Comparison of ENCODE assay signal across 10 cellular contexts in genomic region chr17:1997587-1998425, GRCh38. TPM values are rescaled to one million over a fixed set of nuclear protein-coding genes. Genes with fewer than 3 reads are reported as not detected.
A peak's percentile ranks its signal among the peaks of the same experiment; 100 is the strongest.
DNase-seq lines count a peak whose midpoint lies in the region; ATAC-seq, FAIRE-seq and TF ChIP-seq lines count a peak whose summit lies in the region.
"Had no signal": no experiment of that assay in that cellular context is flagged by ENCODE, and none has a peak within 500 bp of the region (broad histone marks: within the 10 kb centered on the region; RNA-seq: fewer than 3 reads in every experiment).

No MANE protein-coding gene starts in this region.

- H3K27ac ChIP-seq in cingulate gyrus (ENCODE audit: low read depth, low read length): peak overlapping the region; percentile 79
- H3K27ac ChIP-seq in lower lobe of right lung: peak overlapping the region; percentile 60
- H3K27ac ChIP-seq in upper lobe of right lung: peak overlapping the region; percentile 60

- H3K36me3 ChIP-seq in lower lobe of right lung: no peaks in the 10 kb centered on the region
- H3K36me3 ChIP-seq in upper lobe of right lung: no peaks in the 10 kb centered on the region
- H3K36me3 ChIP-seq: BE2C had no signal

- H3K27me3 ChIP-seq in lower lobe of right lung (ENCODE audit: low read depth) (peaks cover 6% of the 10 kb centered on the region), upper lobe of right lung (no peaks in the 10 kb centered on the region)
- H3K27me3 ChIP-seq: BE2C had no signal

- intact Hi-C loops in activated CD8-positive, alpha-beta T cell treated with anti-CD3 and anti-CD28 coated beads for 36 hours (cut with micrococcal nuclease): no loop called here
- intact Hi-C loops in lower lobe of right lung (cut with DNase I): no loop called here
- intact Hi-C loops in upper lobe of right lung (cut with DNase I): no loop called here

- CTCF ChIA-PET in activated CD8-positive, alpha-beta T cell treated with anti-CD3 and anti-CD28 coated beads for 36 hours (lab: Charles Lee): no interaction called here
- CTCF ChIA-PET in activated CD8-positive, alpha-beta T cell treated with anti-CD3 and anti-CD28 coated beads, Interleukin-2, amount 10 ng/mL, durations not matched to agents 7 days and 5 days (lab: Charles Lee): no interaction called here

- H3K4me1 Mint-ChIP-seq in activated CD8-positive, alpha-beta T cell treated with anti-CD3 and anti-CD28 coated beads for 36 hours (ENCODE audit: low read depth): no peaks in the 10 kb centered on the region
- peaks cover 3% of the 10 kb centered on the region for H3K4me1 Mint-ChIP-seq in activated CD8-positive, alpha-beta T cell treated with anti-CD3 and anti-CD28 coated beads, Interleukin-2, amount 10 ng/mL, durations not matched to agents 7 days and 5 days (ENCODE audit: low read depth)

- FAIRE-seq in H54 (lab: Jason Lieb, UNC): no peak

- H3K9me3 ChIP-seq in lower lobe of right lung (no peaks in the 10 kb centered on the region), upper lobe of right lung (no peaks in the 10 kb centered on the region)
- H3K9me3 ChIP-seq: BE2C had no signal

- H3K36me3 Mint-ChIP-seq in activated CD8-positive, alpha-beta T cell treated with anti-CD3 and anti-CD28 coated beads for 36 hours (ENCODE audit: low read depth): no peaks in the 10 kb centered on the region
- no peaks in the 10 kb centered on the region for H3K36me3 Mint-ChIP-seq in activated CD8-positive, alpha-beta T cell treated with anti-CD3 and anti-CD28 coated beads, Interleukin-2, amount 10 ng/mL, durations not matched to agents 7 days and 5 days (ENCODE audit: low read depth)

- TF ChIP-seq POLR2A in H54 (IDR thresholded peaks at IDR 0.05; ENCODE audit: low read depth, low read length): no peak

- H3K27me3 Mint-ChIP-seq in activated CD8-positive, alpha-beta T cell treated with anti-CD3 and anti-CD28 coated beads for 36 hours: peaks cover 23% of the 10 kb centered on the region
- peaks cover 33% of the 10 kb centered on the region for H3K27me3 Mint-ChIP-seq in activated CD8-positive, alpha-beta T cell treated with anti-CD3 and anti-CD28 coated beads, Interleukin-2, amount 10 ng/mL, durations not matched to agents 7 days and 5 days (ENCODE audit: low read depth)

- peak; percentile 24 for ATAC-seq in activated CD8-positive, alpha-beta T cell treated with anti-CD3 and anti-CD28 coated beads for 36 hours
- ATAC-seq in activated CD8-positive, alpha-beta T cell treated with anti-CD3 and anti-CD28 coated beads, Interleukin-2, amount 10 ng/mL, durations not matched to agents 7 days and 5 days: no peak
- ATAC-seq in lower lobe of right lung (peak; percentile 70 to 81), upper lobe of right lung (peak; percentile 72), HG02798 (IDR thresholded peaks at IDR 0.05; ENCODE audit: poor library complexity, unreplicated experiment) (no peak)

- H3K4me1 ChIP-seq in lower lobe of right lung: peaks cover 27% of the 10 kb centered on the region
- peaks cover 19% of the 10 kb centered on the region for H3K4me1 ChIP-seq in upper lobe of right lung
- H3K4me1 ChIP-seq: BE2C had no signal

- H3K4me3 Mint-ChIP-seq in activated CD8-positive, alpha-beta T cell treated with anti-CD3 and anti-CD28 coated beads for 36 hours: no peak overlapping the region
- H3K4me3 Mint-ChIP-seq in activated CD8-positive, alpha-beta T cell treated with anti-CD3 and anti-CD28 coated beads, Interleukin-2, amount 10 ng/mL, durations not matched to agents 7 days and 5 days: no peak overlapping the region
- H3K4me3 Mint-ChIP-seq: memory B cell had no signal

- no peak for DNase-seq in activated CD8-positive, alpha-beta T cell treated with anti-CD3 and anti-CD28 coated beads for 36 hours
- no peak for DNase-seq in activated CD8-positive, alpha-beta T cell treated with anti-CD3 and anti-CD28 coated beads, Interleukin-2, amount 10 ng/mL, durations not matched to agents 7 days and 5 days
- DNase-seq in lower lobe of right lung: peak; percentile 70
- peak; percentile 86 for DNase-seq in upper lobe of right lung
- no peak for DNase-seq in H54 (ENCODE audit: insufficient read length, low spot score)
- no peak for DNase-seq in NCI-H1105 (lab: John Stamatoyannopoulos, UW)
- DNase-seq: BE2C had no signal

- H3K4me3 ChIP-seq in lower lobe of right lung (peak overlapping the region; percentile 57), upper lobe of right lung (peak overlapping the region; percentile 45)

- no peak overlapping the region for H3K27ac Mint-ChIP-seq in activated CD8-positive, alpha-beta T cell treated with anti-CD3 and anti-CD28 coated beads for 36 hours
- H3K27ac Mint-ChIP-seq in activated CD8-positive, alpha-beta T cell treated with anti-CD3 and anti-CD28 coated beads, Interleukin-2, amount 10 ng/mL, durations not matched to agents 7 days and 5 days: no peak overlapping the region
- H3K27ac Mint-ChIP-seq: memory B cell had no signal

- POLR2A ChIA-PET in activated CD8-positive, alpha-beta T cell treated with anti-CD3 and anti-CD28 coated beads for 36 hours (lab: Charles Lee): interaction anchor here (0.7 kb wide), 1 partner anchor 21 kb away, joined by 3 read pairs; no protein-coding TSS in a partner anchor
- POLR2A ChIA-PET in activated CD8-positive, alpha-beta T cell treated with anti-CD3 and anti-CD28 coated beads, Interleukin-2, amount 10 ng/mL, durations not matched to agents 7 days and 5 days (lab: Charles Lee): no interaction called here

- no peak for TF ChIP-seq CTCF in activated CD8-positive, alpha-beta T cell treated with anti-CD3 and anti-CD28 coated beads for 36 hours (IDR thresholded peaks at IDR 0.05)
- no peak for TF ChIP-seq CTCF in lower lobe of right lung (IDR thresholded peaks at IDR 0.05)
- no peak for TF ChIP-seq CTCF in upper lobe of right lung (IDR thresholded peaks at IDR 0.05)

- H3K9me3 Mint-ChIP-seq in activated CD8-positive, alpha-beta T cell treated with anti-CD3 and anti-CD28 coated beads for 36 hours: no peaks in the 10 kb centered on the region
- H3K9me3 Mint-ChIP-seq in activated CD8-positive, alpha-beta T cell treated with anti-CD3 and anti-CD28 coated beads, Interleukin-2, amount 10 ng/mL, durations not matched to agents 7 days and 5 days (ENCODE audit: insufficient read depth): no peaks in the 10 kb centered on the region
- H3K9me3 Mint-ChIP-seq: memory B cell had no signal

RNA-seq across cellular contexts. Expression of gene RTN4RL1, which starts 27.3 kb away (rescaled TPM):
- total RNA-seq in activated CD8-positive, alpha-beta T cell treated with anti-CD3 and anti-CD28 coated beads for 36 hours: under 1 TPM; 0.27 to 0.49 TPM
- under 1 TPM; 0.10 to 0.18 TPM for total RNA-seq in activated CD8-positive, alpha-beta T cell treated with anti-CD3 and anti-CD28 coated beads, Interleukin-2, amount 10 ng/mL, durations not matched to agents 7 days and 5 days
- total RNA-seq in lower lobe of right lung: 5.8 TPM
- 4.3 TPM for total RNA-seq in upper lobe of right lung

RNA-seq across cellular contexts. Expression of gene DPH1, which starts 32.1 kb away (rescaled TPM):
- 10 to 100 TPM; 27.8 to 32.5 TPM for total RNA-seq in activated CD8-positive, alpha-beta T cell treated with anti-CD3 and anti-CD28 coated beads for 36 hours
- 10 to 100 TPM; 24.6 to 24.7 TPM for total RNA-seq in activated CD8-positive, alpha-beta T cell treated with anti-CD3 and anti-CD28 coated beads, Interleukin-2, amount 10 ng/mL, durations not matched to agents 7 days and 5 days
- 38.0 TPM for total RNA-seq in lower lobe of right lung
- 47.8 TPM for total RNA-seq in upper lobe of right lung

RNA-seq across cellular contexts. Expression of gene OVCA2, which starts 44.0 kb away (rescaled TPM):
- total RNA-seq in activated CD8-positive, alpha-beta T cell treated with anti-CD3 and anti-CD28 coated beads for 36 hours: 10 to 100 TPM; 28.0 to 28.5 TPM
- total RNA-seq in activated CD8-positive, alpha-beta T cell treated with anti-CD3 and anti-CD28 coated beads, Interleukin-2, amount 10 ng/mL, durations not matched to agents 7 days and 5 days: 10 to 100 TPM; 34.9 to 40.1 TPM
- total RNA-seq in lower lobe of right lung (20.3 TPM), upper lobe of right lung (21.4 TPM)

RNA-seq across cellular contexts. Expression of gene HIC1, which starts 57.1 kb away (rescaled TPM):
- total RNA-seq in activated CD8-positive, alpha-beta T cell treated with anti-CD3 and anti-CD28 coated beads for 36 hours: 10 to 100 TPM; 35.1 TPM
- 10 to 100 TPM; 66.8 to 70.8 TPM for total RNA-seq in activated CD8-positive, alpha-beta T cell treated with anti-CD3 and anti-CD28 coated beads, Interleukin-2, amount 10 ng/mL, durations not matched to agents 7 days and 5 days
- total RNA-seq in lower lobe of right lung: 20.6 TPM
- 20.8 TPM for total RNA-seq in upper lobe of right lung

Comparison
In these comparisons a context has a peak if more than half of its experiments do, and no peak if none do; other contexts are left out.
1. ATAC-seq: peak in activated CD8-positive, alpha-beta T cell treated with anti-CD3 and anti-CD28 coated beads for 36 hours (single experiment), lower lobe of right lung (2 of 2) and upper lobe of right lung (single experiment); none in activated CD8-positive, alpha-beta T cell treated with anti-CD3 and anti-CD28 coated beads, Interleukin-2, amount 10 ng/mL, durations not matched to agents 7 days and 5 days (single experiment) and HG02798 (single experiment).
2. DNase-seq: peak in lower lobe of right lung (single experiment) and upper lobe of right lung (single experiment); none in activated CD8-positive, alpha-beta T cell treated with anti-CD3 and anti-CD28 coated beads for 36 hours (single experiment), activated CD8-positive, alpha-beta T cell treated with anti-CD3 and anti-CD28 coated beads, Interleukin-2, amount 10 ng/mL, durations not matched to agents 7 days and 5 days (single experiment), H54 (single experiment) and NCI-H1105 (single experiment).
3. Peak in every context shown above with its lines, with median percentiles within 50 percentile points of each other: H3K27ac ChIP-seq.